In genomic region chr2:29053223-29053622, GRCh38 we compare ENCODE assay signal across 1 cellular context.
TF ChIP-seq lines count a peak whose summit lies in the region.

No MANE protein-coding gene starts in this region.

TF ChIP-seq in WTC11, 78 proteins besides CTCF, POLR2A, EP300 and RAD21 (continued from another document):
- no peak for TF ChIP-seq FOXP4 (CRISPR knock-in tag; IDR thresholded peaks at IDR 0.05)
- no peak for TF ChIP-seq GABPB1 (CRISPR knock-in tag; IDR thresholded peaks at IDR 0.05)
- no peak for TF ChIP-seq GRHL2 (CRISPR knock-in tag; IDR thresholded peaks at IDR 0.05; ENCODE audit: insufficient replicate concordance, severe bottlenecking)
- TF ChIP-seq ZNF219 (CRISPR knock-in tag; IDR thresholded peaks at IDR 0.05; ENCODE audit: borderline replicate concordance) = no peak
- no peak for TF ChIP-seq TP53 (CRISPR knock-in tag; IDR thresholded peaks at IDR 0.05)
